ENCODE assay signal across 8 cellular contexts in the genomic region with DNA sequence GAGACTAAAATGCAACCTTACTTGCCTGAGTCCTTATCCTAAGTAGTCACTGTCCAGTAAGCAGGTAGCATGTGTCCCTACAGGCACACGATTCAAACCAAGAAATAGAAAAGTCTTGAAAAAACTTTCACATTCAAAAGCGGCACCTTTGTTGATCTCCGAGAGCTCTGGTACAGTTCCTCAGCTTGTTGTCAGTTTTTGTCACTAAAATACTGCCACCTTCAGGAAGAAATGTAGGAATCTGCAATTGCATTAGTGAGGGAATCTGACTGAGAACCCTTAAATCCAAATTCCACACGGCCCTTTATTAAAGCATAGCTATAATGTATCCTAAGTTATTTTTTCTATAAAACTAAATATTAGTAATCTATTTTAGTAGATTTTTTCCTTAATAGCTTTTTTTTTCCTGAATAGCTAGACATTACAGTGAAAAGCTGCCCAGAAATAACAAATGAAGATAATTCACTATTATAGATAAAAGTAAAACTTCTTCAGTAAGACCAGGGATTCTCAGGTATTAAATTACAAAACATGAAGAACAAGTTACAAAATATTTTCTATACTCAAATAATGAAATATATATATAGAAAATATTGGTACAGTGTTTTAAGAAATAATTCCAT. TPM values are rescaled to one million over a fixed set of nuclear protein-coding genes. Genes with fewer than 3 reads are reported as not detected.
DNase-seq lines count a peak whose midpoint lies in the region; TF ChIP-seq lines count a peak whose summit lies in the region.

No MANE protein-coding gene starts in this region.

- H3K36me3 Mint-ChIP-seq in endodermal cell (ENCODE audit: low read depth): no peaks in the 10 kb centered on the region

- DNase-seq in A172 (ENCODE audit: low spot score) (peak; percentile 72), G401 (ENCODE audit: low spot score) (peak; percentile 76), H4 (ENCODE audit: low spot score) (peak; percentile 67), Kasumi-1 (lab: John Stamatoyannopoulos, UW) (peak; percentile 69 to 84), SJCRH30 (peak; percentile 26 to 75), endodermal cell (no peak), middle frontal gyrus (ENCODE audit: extremely low spot score, low spot score) (peak; percentile 88), cortex of kidney (lab: John Stamatoyannopoulos, UW) (no peak)

- H3K9me3 Mint-ChIP-seq in endodermal cell: no peaks in the 10 kb centered on the region

- no peaks in the 10 kb centered on the region for H3K27me3 Mint-ChIP-seq in endodermal cell (ENCODE audit: insufficient read depth)

- in situ Hi-C loops in G401 (cut with HindIII; ENCODE audit: low sequenced_read_pairs): no loop called here

- H3K9me3 ChIP-seq in SJCRH30 (replicated peaks): no peaks in the 10 kb centered on the region
- H3K9me3 ChIP-seq in endodermal cell (ENCODE audit: control insufficient read depth, low read length): no peaks in the 10 kb centered on the region

- 13 to 23% methylated on average over 3 of the region's 4 CpGs for WGBS in endodermal cell (ENCODE audit: insufficient coverage in 1 of 2, insufficient read length in 1 of 2), 2 experiments

- peaks cover 2% of the 10 kb centered on the region for H3K4me1 Mint-ChIP-seq in endodermal cell

- H3K36me3 ChIP-seq in SJCRH30: no peaks in the 10 kb centered on the region
- no peaks in the 10 kb centered on the region for H3K36me3 ChIP-seq in endodermal cell (ENCODE audit: control insufficient read depth, insufficient read depth, low read length)

- H3K4me1 ChIP-seq in SJCRH30 (no peaks in the 10 kb centered on the region), endodermal cell (ENCODE audit: control insufficient read depth, insufficient read depth, low read length) (no peaks in the 10 kb centered on the region)

- H3K27me3 ChIP-seq in SJCRH30: no peaks in the 10 kb centered on the region
- no peaks in the 10 kb centered on the region for H3K27me3 ChIP-seq in endodermal cell (ENCODE audit: control insufficient read depth, insufficient read depth, low read length, poor library complexity, severe bottlenecking)

- no peak overlapping the region for H3K27ac ChIP-seq in SJCRH30
- H3K27ac ChIP-seq in endodermal cell (ENCODE audit: low read depth, low read length): no peak overlapping the region

- H3K4me3 Mint-ChIP-seq in endodermal cell: no peak overlapping the region

- TF ChIP-seq CTCF in endodermal cell (conservative IDR thresholded peaks at IDR 0.05): peak; percentile 86

- H3K4me3 ChIP-seq in SJCRH30 (peak overlapping the region; percentile 23; the same call in 1 of the 2 replicates), endodermal cell (ENCODE audit: low read length) (no peak overlapping the region)

- no peak overlapping the region for H3K27ac Mint-ChIP-seq in endodermal cell

- H3K9ac ChIP-seq in endodermal cell (ENCODE audit: extremely low read depth, low read length, poor library complexity, severe bottlenecking): no peak overlapping the region

RNA-seq across cellular contexts. Expression of a gene that starts 44.0 kb away (rescaled TPM):
- not detected in 2 replicates for total RNA-seq in A172 (2014; rRNA removed; shearing (Covaris generic))
- not detected in 2 replicates for total RNA-seq in G401 (2014; rRNA removed; shearing (Covaris generic))
- not detected in 2 replicates for total RNA-seq in H4 (2014; rRNA removed; shearing (Covaris generic))
- not detected in 2 replicates for total RNA-seq in SJCRH30 (2014; rRNA removed; shearing (Covaris generic))
- not detected for total RNA-seq in endodermal cell
- polyA plus RNA-seq in endodermal cell (2013, experiment 1 of 2): not detected
- not detected for polyA plus RNA-seq in endodermal cell (2013, experiment 2 of 2)

Comparison
In these comparisons a context has a peak if more than half of its experiments do, and no peak if none do; other contexts are left out.
1. DNase-seq: peak in A172 (single experiment), G401 (single experiment), H4 (single experiment), Kasumi-1 (2 of 2), SJCRH30 (2 of 2) and middle frontal gyrus (single experiment); none in endodermal cell (single experiment) and cortex of kidney (single experiment).